In the genomic region with DNA sequence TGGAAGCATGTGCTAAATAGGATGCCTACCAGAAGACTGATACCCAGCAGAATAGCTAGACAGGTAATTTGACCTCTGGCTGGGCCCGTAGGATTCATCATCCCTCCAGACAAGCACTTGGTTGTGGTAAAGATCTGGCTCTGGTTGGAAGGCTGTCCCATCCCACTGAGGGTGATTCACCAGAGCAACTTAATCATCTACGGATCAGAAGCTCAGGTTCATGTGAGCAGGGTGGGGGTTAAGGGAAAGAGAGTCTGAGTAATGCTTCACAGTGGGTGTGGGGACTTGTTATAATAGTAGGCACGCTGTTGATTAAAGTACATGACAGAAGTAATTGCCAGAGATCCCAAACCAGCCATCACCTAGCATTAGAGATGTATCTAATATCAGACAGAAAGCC, we compare ENCODE assay signal across 11 cellular contexts. TPM values are rescaled to one million over a fixed set of nuclear protein-coding genes. Genes with fewer than 3 reads are reported as not detected.
DNase-seq lines count a peak whose midpoint lies in the region; ATAC-seq, FAIRE-seq and TF ChIP-seq lines count a peak whose summit lies in the region.
"Not testable (repeated sequence)": the region's sequence is repeated elsewhere in the genome, so short reads cannot be mapped to it uniquely, and the experiment has no call there.
"Had no signal": no experiment of that assay in that cellular context is flagged by ENCODE, and none has a peak within 500 bp of the region (broad histone marks: within the 10 kb centered on the region; RNA-seq: fewer than 3 reads in every experiment).

No MANE protein-coding gene starts in this region.

- H2BK120ac ChIP-seq in IMR-90 (ENCODE audit: low read depth, low read length) = not testable (repeated sequence)

- peak; percentile 98 for FAIRE-seq in RCC 7860 (lab: Jason Lieb, UNC)

- intact Hi-C loops in IMR-90 (cut with micrococcal nuclease); activated CD4-positive, alpha-beta T cell treated with anti-CD3 and anti-CD28 coated beads for 36 hours (cut with DNase I, micrococcal nuclease); left cardiac atrium (cut with DNase I): not testable (repeated sequence)

- H4K8ac ChIP-seq in IMR-90 (ENCODE audit: low read depth in 2 of 2, low read length in 2 of 2) = not testable (repeated sequence)

- not testable (repeated sequence) for H3K36me3 Mint-ChIP-seq in activated CD4-positive, alpha-beta T cell treated with anti-CD3 and anti-CD28 coated beads for 36 hours (ENCODE audit: low read depth)

- not testable (repeated sequence) for H2AK9ac ChIP-seq in IMR-90 (replicated peaks; ENCODE audit: low read depth, low read length, poor library complexity)

- not testable (repeated sequence) for H3K4me2 ChIP-seq in IMR-90 (ENCODE audit: low read depth, low read length)

- H3K4me1 ChIP-seq in IMR-90 (ENCODE audit: control insufficient read depth, insufficient read depth, low read length) = not testable (repeated sequence)

- not testable (repeated sequence) for H4K5ac ChIP-seq in IMR-90 (ENCODE audit: low read depth, low read length)

- H2BK15ac ChIP-seq in IMR-90 (ENCODE audit: low read depth, low read length) = not testable (repeated sequence)

- H3K18ac ChIP-seq in IMR-90 (ENCODE audit: low read depth, low read length) = not testable (repeated sequence)

- H3K4me1 Mint-ChIP-seq in activated CD4-positive, alpha-beta T cell treated with anti-CD3 and anti-CD28 coated beads for 36 hours = not testable (repeated sequence)

- not testable (repeated sequence) for H3K9ac ChIP-seq in IMR-90 (ENCODE audit: low read depth, low read length)

- not testable (repeated sequence) for H3K27me3 ChIP-seq in IMR-90 (ENCODE audit: control insufficient read depth, insufficient read depth, low read length)

- POLR2A ChIA-PET in IMR-90 (lab: Charles Lee; ENCODE audit: unreplicated experiment); activated CD4-positive, alpha-beta T cell treated with anti-CD3 and anti-CD28 coated beads for 36 hours (lab: Charles Lee): not testable (repeated sequence)

- H2AFZ ChIP-seq in IMR-90 (replicated peaks; ENCODE audit: low read length, poor library complexity) = not testable (repeated sequence)

- H3K4ac ChIP-seq in IMR-90 (ENCODE audit: low read depth, low read length) = not testable (repeated sequence)

- in situ Hi-C loops in IMR-90 (cut with MboI; ENCODE audit: low sequenced_read_pairs) = not testable (repeated sequence)

- CTCF ChIA-PET in IMR-90 (lab: Yijun Ruan, JAX); activated CD4-positive, alpha-beta T cell treated with anti-CD3 and anti-CD28 coated beads for 36 hours (lab: Charles Lee): not testable (repeated sequence)

- not testable (repeated sequence) for TF ChIP-seq CTCF in IMR-90 (conservative IDR thresholded peaks at IDR 0.05; ENCODE audit: low read depth, low read length); omental fat pad (IDR thresholded peaks at IDR 0.05)

- not testable (repeated sequence) for H3K9me1 ChIP-seq in IMR-90 (ENCODE audit: insufficient read depth, low read length)

- not testable (repeated sequence) for H3K27ac Mint-ChIP-seq in activated CD4-positive, alpha-beta T cell treated with anti-CD3 and anti-CD28 coated beads for 36 hours

- not testable (repeated sequence) for H3K23ac ChIP-seq in IMR-90 (ENCODE audit: low read depth, low read length)

- WGBS in IMR-90 (ENCODE audit: extremely low coverage in 2 of 2, insufficient read length in 1 of 2), 2 experiments = no CpG with 5 or more reads among the region's 3 CpGs

- dilution Hi-C loops in IMR-90 (cut with HindIII; ENCODE audit: low sequenced_read_pairs, unreplicated experiment) = not testable (repeated sequence)

- H3K4me3 ChIP-seq in IMR-90 (ENCODE audit: insufficient read depth, low read depth, low read length) = not testable (repeated sequence)

- H3K9me3 ChIP-seq in IMR-90 (ENCODE audit: control insufficient read depth, insufficient read depth, low read length) = not testable (repeated sequence)

- not testable (repeated sequence) for DNase-seq in IMR-90; RCC 7860 (ENCODE audit: low spot score); activated CD4-positive, alpha-beta T cell treated with anti-CD3 and anti-CD28 coated beads for 36 hours; left cardiac atrium; omental fat pad (ENCODE audit: low spot score); stimulated activated naive CD8-positive, alpha-beta T cell treated with anti-CD3 and anti-CD28 coated beads, Interleukin-15, Interleukin-2, amounts not matched to agents 100 U/mL and 50 U/mL, for 24 hours

- H3K79me1 ChIP-seq in IMR-90 (ENCODE audit: low read depth in 1 of 2, low read length in 2 of 2) = not testable (repeated sequence)

- H3K9me3 Mint-ChIP-seq in activated CD4-positive, alpha-beta T cell treated with anti-CD3 and anti-CD28 coated beads for 36 hours (ENCODE audit: low read depth) = not testable (repeated sequence)

- not testable (repeated sequence) for H2BK5ac ChIP-seq in IMR-90 (ENCODE audit: low read depth, low read length, poor library complexity, severe bottlenecking)

- not testable (repeated sequence) for H4K20me1 ChIP-seq in IMR-90 (ENCODE audit: insufficient read depth, low read length)

- H3K27ac ChIP-seq in IMR-90 (ENCODE audit: insufficient read depth, low read length) = not testable (repeated sequence)

- not testable (repeated sequence) for H2BK20ac ChIP-seq in IMR-90 (ENCODE audit: low read depth, low read length)

- not testable (repeated sequence) for TF ChIP-seq RAD21 in IMR-90 (IDR thresholded peaks at IDR 0.05; ENCODE audit: low read length)

- not testable (repeated sequence) for H3K27me3 Mint-ChIP-seq in activated CD4-positive, alpha-beta T cell treated with anti-CD3 and anti-CD28 coated beads for 36 hours

- not testable (repeated sequence) for H4K91ac ChIP-seq in IMR-90 (ENCODE audit: insufficient read depth, low read depth, low read length)

- not testable (repeated sequence) for H3K4me3 Mint-ChIP-seq in activated CD4-positive, alpha-beta T cell treated with anti-CD3 and anti-CD28 coated beads for 36 hours

- not testable (repeated sequence) for H2AK5ac ChIP-seq in IMR-90 (ENCODE audit: low read depth, low read length)

- not testable (repeated sequence) for H3K14ac ChIP-seq in IMR-90 (replicated peaks; ENCODE audit: low read depth, low read length)

- ATAC-seq in IMR-90 (ENCODE audit: low read depth) = peak; percentile 78
- ATAC-seq in activated CD4-positive, alpha-beta T cell treated with anti-CD3 and anti-CD28 coated beads for 36 hours = peak; percentile 39
- peak; percentile 98 for ATAC-seq in esophagus mucosa
- ATAC-seq in left cardiac atrium = peak; percentile 29 to 82
- peak; percentile 94 for ATAC-seq in omental fat pad (ENCODE audit: low FRiP score)
- ATAC-seq in stimulated activated naive CD8-positive, alpha-beta T cell treated with anti-CD3 and anti-CD28 coated beads, Interleukin-15, Interleukin-2, amounts not matched to agents 100 U/mL and 50 U/mL, for 24 hours = peak; percentile 57

- H3K36me3 ChIP-seq in IMR-90 (ENCODE audit: control insufficient read depth, insufficient read depth, low read length) = not testable (repeated sequence)

- not testable (repeated sequence) for H3K56ac ChIP-seq in IMR-90 (ENCODE audit: extremely low read depth, insufficient read depth, low read length)

- not testable (repeated sequence) for BruUV-seq in IMR-90 (replicated peaks; lab: Mats Ljungman, UMichigan)

- TF ChIP-seq POLR2A in IMR-90 (IDR thresholded peaks at IDR 0.05; ENCODE audit: low read depth, low read length) = not testable (repeated sequence)

RNA-seq across cellular contexts. Expression of a gene that starts 26.5 kb away (rescaled TPM):
- total RNA-seq in IMR-90 (2012; rRNA removed) (0.72 and 0.83 TPM in 2 replicates), esophagus mucosa (2.8 TPM), left cardiac atrium (under 1 TPM; 0.09 to 0.16 TPM), omental fat pad (under 1 TPM in 2 of 4 donors, not detected in 2; 0.24 to 0.47 TPM)
- 1.4 and 1.8 TPM in 2 replicates for polyA plus RNA-seq in IMR-90 (2012; rRNA removed)
- polyA plus RNA-seq in IMR-90 (2012; cell fraction: cytosol; rRNA removed) = 0.15 and 0.79 TPM in 2 replicates
- 0.16 and 1.0 TPM in 2 replicates for polyA plus RNA-seq in IMR-90 (2012; cell fraction: nucleus; rRNA removed; ENCODE audit: low replicate concordance)
- 10 to 100 TPM; 15.3 to 25.5 TPM for total RNA-seq in activated CD4-positive, alpha-beta T cell treated with anti-CD3 and anti-CD28 coated beads for 36 hours
- total RNA-seq: B cell; Caco-2; CD4-positive, CD25-positive, alpha-beta regulatory T cell; CD8-positive, alpha-beta T cell had no signal

Comparison
In these comparisons a context has a peak if more than half of its experiments do, and no peak if none do; other contexts are left out.
1. ATAC-seq: peak in every context shown above with its lines; median percentile 98 in esophagus mucosa; 94 in omental fat pad; 78 in IMR-90; 57 in stimulated activated naive CD8-positive, alpha-beta T cell treated with anti-CD3 and anti-CD28 coated beads, Interleukin-15, Interleukin-2, amounts not matched to agents 100 U/mL and 50 U/mL, for 24 hours; 56 in left cardiac atrium; 39 in activated CD4-positive, alpha-beta T cell treated with anti-CD3 and anti-CD28 coated beads for 36 hours.